In genomic region chr1:16351449-16351993, GRCh38 we compare ENCODE assay signal across 1 cellular context.
A peak's percentile ranks its signal among the peaks of the same experiment; 100 is the strongest.
TF ChIP-seq lines count a peak whose summit lies in the region.

No MANE protein-coding gene starts in this region.

TF ChIP-seq in K562, 482 proteins besides CTCF, POLR2A, EP300 and RAD21 (continued from another document):
- TF ChIP-seq STAT6 (CRISPR knock-in tag; IDR thresholded peaks at IDR 0.05) (no peak), BDP1 (IDR thresholded peaks at IDR 0.05; ENCODE audit: insufficient read depth, insufficient read length) (no peak), BRD4 (IDR thresholded peaks at IDR 0.05) (peak; percentile 74; the same call in 1 of the 2 replicates), POLR3A (IDR thresholded peaks at IDR 0.05; ENCODE audit: borderline replicate concordance, extremely low read depth, insufficient read depth, insufficient read length) (no peak), THRA (IDR thresholded peaks at IDR 0.05) (no peak), TCFL5 (CRISPR knock-in tag; conservative IDR thresholded peaks at IDR 0.05) (no peak), CREM (IDR thresholded peaks at IDR 0.05; ENCODE audit: low read depth) (no peak), ZNF780A (CRISPR knock-in tag; IDR thresholded peaks at IDR 0.05) (no peak), SMAD2 (IDR thresholded peaks at IDR 0.05; ENCODE audit: low read depth, low read length) (no peak), SIN3A (IDR thresholded peaks at IDR 0.05; ENCODE audit: borderline replicate concordance in 2 of 2, control insufficient read depth in 1 of 2, low read depth in 2 of 2, low read length in 2 of 2) (0 out of 4 replicates have a peak, but pooled peaks of 1 of the 2 experiments have one; percentile 38), SPI1 (IDR thresholded peaks at IDR 0.05; ENCODE audit: borderline replicate concordance, low read depth, low read length) (peak; percentile 47; the same call in 1 of the 2 replicates), TEAD2 (tag; IDR thresholded peaks at IDR 0.05) (no peak), TBL1XR1 (IDR thresholded peaks at IDR 0.05; ENCODE audit: low read length in 2 of 2) (0 out of 4 replicates have a peak, but pooled peaks of 1 of the 2 experiments have one; percentile 7), JUND (IDR thresholded peaks at IDR 0.05; ENCODE audit: borderline replicate concordance, low read depth, low read length) (no peak), JUND (tag; IDR thresholded peaks at IDR 0.05; ENCODE audit: borderline replicate concordance, low read depth, low read length) (no peak), MYC (IDR thresholded peaks at IDR 0.05; ENCODE audit: low read depth, low read length) (no peak), MYC (CRISPR knock-in tag; IDR thresholded peaks at IDR 0.05; ENCODE audit: borderline replicate concordance, low read depth) (no peak), ZBTB7A (IDR thresholded peaks at IDR 0.05; ENCODE audit: borderline replicate concordance, control insufficient read depth, low read depth, low read length) (0 out of 2 replicates have a peak, but pooled peaks have one; percentile 24), ZNF695 (CRISPR knock-in tag; IDR thresholded peaks at IDR 0.05) (no peak), PTRF (tag; IDR thresholded peaks at IDR 0.05) (no peak), ZNF121 (CRISPR knock-in tag; conservative IDR thresholded peaks at IDR 0.05) (no peak), ZHX1 (conservative IDR thresholded peaks at IDR 0.05; ENCODE audit: low read length) (no peak), BRCA1 (IDR thresholded peaks at IDR 0.05) (no peak), BRCA1 (CRISPR knock-in tag; IDR thresholded peaks at IDR 0.05) (0 out of 2 replicates have a peak, but pooled peaks have one; percentile 75), ZBTB11 (CRISPR knock-in tag; IDR thresholded peaks at IDR 0.05) (no peak), SRSF3 (IDR thresholded peaks at IDR 0.05; ENCODE audit: insufficient read depth, low read length) (no peak), ZNF384 (IDR thresholded peaks at IDR 0.05; ENCODE audit: low read depth, low read length) (no peak), ZBTB12 (CRISPR knock-in tag; IDR thresholded peaks at IDR 0.05) (no peak)
TF ChIP-seq in K562: peak in this region for 16.
